Comparison of ENCODE assay signal across 1 cellular context in the genomic region with DNA sequence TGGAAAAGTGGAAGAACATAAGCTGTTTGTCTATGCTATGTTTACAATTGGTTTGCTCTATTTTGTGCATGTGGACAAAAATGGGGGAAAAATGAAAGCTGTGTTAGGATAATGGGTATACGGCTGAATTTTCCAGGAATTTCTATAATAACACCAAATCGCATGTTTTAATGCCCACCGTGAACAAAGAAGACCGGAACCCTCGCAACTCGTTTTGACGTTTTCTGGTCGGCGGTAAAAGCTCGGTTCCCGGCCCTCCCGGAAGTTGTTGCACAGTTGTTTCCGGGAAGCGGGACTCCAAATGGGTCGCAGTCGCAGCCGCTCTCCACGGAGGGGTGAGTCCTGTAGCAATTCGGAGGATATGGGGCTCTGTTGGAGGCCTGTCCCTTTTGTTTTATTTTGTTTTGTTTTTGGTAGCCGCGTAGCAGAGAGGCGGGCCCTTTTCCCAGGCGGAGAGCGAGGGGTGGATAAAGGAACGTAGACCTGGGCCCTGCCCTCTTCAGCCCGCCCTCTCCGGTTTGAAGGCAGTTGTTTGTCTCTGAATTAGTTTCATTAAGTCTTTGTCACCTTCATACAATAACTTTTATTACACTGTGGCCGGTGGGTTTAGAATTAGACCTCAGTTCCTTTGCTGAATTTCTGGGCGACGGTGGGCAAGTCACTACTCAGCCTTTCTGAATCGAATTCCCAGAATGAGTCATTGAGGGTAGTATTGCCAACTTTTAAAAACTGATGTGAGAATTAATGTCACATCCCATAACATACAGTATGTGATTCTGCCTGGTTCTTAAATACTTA.
A peak's percentile ranks its signal among the peaks of the same experiment; 100 is the strongest.
TF ChIP-seq lines count a peak whose summit lies in the region.

A gene with protein sequence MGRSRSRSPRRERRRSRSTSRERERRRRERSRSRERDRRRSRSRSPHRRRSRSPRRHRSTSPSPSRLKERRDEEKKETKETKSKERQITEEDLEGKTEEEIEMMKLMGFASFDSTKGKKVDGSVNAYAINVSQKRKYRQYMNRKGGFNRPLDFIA (plus strand): TSS at position 273 of the 798 bp plus-strand sequence. CDS start 29 bp downstream, at position 302.

TF ChIP-seq in HepG2, 621 proteins besides CTCF, POLR2A, EP300 and RAD21 (continued from another document and continues in another):
- TF ChIP-seq, protein P1, sequence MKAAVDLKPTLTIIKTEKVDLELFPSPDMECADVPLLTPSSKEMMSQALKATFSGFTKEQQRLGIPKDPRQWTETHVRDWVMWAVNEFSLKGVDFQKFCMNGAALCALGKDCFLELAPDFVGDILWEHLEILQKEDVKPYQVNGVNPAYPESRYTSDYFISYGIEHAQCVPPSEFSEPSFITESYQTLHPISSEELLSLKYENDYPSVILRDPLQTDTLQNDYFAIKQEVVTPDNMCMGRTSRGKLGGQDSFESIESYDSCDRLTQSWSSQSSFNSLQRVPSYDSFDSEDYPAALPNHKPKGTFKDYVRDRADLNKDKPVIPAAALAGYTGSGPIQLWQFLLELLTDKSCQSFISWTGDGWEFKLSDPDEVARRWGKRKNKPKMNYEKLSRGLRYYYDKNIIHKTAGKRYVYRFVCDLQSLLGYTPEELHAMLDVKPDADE (CRISPR knock-in tag; IDR thresholded peaks at IDR 0.05), result peak; percentile 89
- TF ChIP-seq, protein P2, sequence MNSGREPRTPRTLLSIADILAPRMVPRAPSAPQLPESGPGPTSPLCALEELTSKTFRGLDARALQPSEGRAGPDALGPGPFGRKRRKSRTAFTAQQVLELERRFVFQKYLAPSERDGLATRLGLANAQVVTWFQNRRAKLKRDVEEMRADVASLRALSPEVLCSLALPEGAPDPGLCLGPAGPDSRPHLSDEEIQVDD (CRISPR knock-in tag; IDR thresholded peaks at IDR 0.05; ENCODE audit: borderline replicate concordance), result no peak
- peak; percentile 91 for TF ChIP-seq BORCS8-MEF2B (CRISPR knock-in tag; IDR thresholded peaks at IDR 0.05)
- TF ChIP-seq, protein P3, sequence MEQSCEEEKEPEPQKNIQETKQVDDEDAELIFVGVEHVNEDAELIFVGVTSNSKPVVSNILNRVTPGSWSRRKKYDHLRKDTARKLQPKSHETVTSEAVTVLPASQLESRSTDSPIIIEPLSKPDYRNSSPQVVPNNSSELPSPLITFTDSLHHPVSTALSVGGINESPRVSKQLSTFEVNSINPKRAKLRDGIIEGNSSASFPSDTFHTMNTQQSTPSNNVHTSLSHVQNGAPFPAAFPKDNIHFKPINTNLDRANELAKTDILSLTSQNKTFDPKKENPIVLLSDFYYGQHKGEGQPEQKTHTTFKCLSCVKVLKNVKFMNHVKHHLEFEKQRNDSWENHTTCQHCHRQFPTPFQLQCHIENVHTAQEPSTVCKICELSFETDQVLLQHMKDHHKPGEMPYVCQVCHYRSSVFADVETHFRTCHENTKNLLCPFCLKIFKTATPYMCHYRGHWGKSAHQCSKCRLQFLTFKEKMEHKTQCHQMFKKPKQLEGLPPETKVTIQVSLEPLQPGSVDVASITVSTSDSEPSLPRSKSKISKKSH (CRISPR knock-in tag; IDR thresholded peaks at IDR 0.05; ENCODE audit: borderline replicate concordance), result peak; percentile 90
- TF ChIP-seq, protein P4, sequence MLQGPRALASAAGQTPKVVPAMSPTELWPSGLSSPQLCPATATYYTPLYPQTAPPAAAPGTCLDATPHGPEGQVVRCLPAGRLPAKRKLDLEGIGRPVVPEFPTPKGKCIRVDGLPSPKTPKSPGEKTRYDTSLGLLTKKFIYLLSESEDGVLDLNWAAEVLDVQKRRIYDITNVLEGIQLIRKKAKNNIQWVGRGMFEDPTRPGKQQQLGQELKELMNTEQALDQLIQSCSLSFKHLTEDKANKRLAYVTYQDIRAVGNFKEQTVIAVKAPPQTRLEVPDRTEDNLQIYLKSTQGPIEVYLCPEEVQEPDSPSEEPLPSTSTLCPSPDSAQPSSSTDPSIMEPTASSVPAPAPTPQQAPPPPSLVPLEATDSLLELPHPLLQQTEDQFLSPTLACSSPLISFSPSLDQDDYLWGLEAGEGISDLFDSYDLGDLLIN (CRISPR knock-in tag; IDR thresholded peaks at IDR 0.05; ENCODE audit: borderline replicate concordance), result peak; percentile 67; the same call in 1 of the 2 replicates
- TF ChIP-seq RFXAP (CRISPR knock-in tag; IDR thresholded peaks at IDR 0.05; ENCODE audit: borderline replicate concordance), result peak; percentile 94
- peak; percentile 77 for TF ChIP-seq RXRA (CRISPR knock-in tag; IDR thresholded peaks at IDR 0.05)
- no peak for TF ChIP-seq ZFP62 (CRISPR knock-in tag; IDR thresholded peaks at IDR 0.05)
- peak; percentile 96 for TF ChIP-seq CCDC6 (CRISPR knock-in tag; IDR thresholded peaks at IDR 0.05)
- no peak for TF ChIP-seq TBX3 (IDR thresholded peaks at IDR 0.05; ENCODE audit: borderline replicate concordance)
- TF ChIP-seq, protein P5, sequence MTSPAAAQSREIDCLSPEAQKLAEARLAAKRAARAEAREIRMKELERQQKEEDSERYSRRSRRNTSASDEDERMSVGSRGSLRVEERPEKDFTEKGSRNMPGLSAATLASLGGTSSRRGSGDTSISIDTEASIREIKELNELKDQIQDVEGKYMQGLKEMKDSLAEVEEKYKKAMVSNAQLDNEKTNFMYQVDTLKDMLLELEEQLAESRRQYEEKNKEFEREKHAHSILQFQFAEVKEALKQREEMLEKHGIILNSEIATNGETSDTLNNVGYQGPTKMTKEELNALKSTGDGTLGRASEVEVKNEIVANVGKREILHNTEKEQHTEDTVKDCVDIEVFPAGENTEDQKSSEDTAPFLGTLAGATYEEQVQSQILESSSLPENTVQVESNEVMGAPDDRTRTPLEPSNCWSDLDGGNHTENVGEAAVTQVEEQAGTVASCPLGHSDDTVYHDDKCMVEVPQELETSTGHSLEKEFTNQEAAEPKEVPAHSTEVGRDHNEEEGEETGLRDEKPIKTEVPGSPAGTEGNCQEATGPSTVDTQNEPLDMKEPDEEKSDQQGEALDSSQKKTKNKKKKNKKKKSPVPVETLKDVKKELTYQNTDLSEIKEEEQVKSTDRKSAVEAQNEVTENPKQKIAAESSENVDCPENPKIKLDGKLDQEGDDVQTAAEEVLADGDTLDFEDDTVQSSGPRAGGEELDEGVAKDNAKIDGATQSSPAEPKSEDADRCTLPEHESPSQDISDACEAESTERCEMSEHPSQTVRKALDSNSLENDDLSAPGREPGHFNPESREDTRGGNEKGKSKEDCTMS (CRISPR knock-in tag; conservative IDR thresholded peaks at IDR 0.05), result peak; percentile 92
- no peak for TF ChIP-seq ZNF672 (CRISPR knock-in tag; IDR thresholded peaks at IDR 0.05)
- TF ChIP-seq, protein P6, sequence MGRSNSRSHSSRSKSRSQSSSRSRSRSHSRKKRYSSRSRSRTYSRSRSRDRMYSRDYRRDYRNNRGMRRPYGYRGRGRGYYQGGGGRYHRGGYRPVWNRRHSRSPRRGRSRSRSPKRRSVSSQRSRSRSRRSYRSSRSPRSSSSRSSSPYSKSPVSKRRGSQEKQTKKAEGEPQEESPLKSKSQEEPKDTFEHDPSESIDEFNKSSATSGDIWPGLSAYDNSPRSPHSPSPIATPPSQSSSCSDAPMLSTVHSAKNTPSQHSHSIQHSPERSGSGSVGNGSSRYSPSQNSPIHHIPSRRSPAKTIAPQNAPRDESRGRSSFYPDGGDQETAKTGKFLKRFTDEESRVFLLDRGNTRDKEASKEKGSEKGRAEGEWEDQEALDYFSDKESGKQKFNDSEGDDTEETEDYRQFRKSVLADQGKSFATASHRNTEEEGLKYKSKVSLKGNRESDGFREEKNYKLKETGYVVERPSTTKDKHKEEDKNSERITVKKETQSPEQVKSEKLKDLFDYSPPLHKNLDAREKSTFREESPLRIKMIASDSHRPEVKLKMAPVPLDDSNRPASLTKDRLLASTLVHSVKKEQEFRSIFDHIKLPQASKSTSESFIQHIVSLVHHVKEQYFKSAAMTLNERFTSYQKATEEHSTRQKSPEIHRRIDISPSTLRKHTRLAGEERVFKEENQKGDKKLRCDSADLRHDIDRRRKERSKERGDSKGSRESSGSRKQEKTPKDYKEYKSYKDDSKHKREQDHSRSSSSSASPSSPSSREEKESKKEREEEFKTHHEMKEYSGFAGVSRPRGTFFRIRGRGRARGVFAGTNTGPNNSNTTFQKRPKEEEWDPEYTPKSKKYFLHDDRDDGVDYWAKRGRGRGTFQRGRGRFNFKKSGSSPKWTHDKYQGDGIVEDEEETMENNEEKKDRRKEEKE (IDR thresholded peaks at IDR 0.05), result no peak
- TF ChIP-seq, protein P7, sequence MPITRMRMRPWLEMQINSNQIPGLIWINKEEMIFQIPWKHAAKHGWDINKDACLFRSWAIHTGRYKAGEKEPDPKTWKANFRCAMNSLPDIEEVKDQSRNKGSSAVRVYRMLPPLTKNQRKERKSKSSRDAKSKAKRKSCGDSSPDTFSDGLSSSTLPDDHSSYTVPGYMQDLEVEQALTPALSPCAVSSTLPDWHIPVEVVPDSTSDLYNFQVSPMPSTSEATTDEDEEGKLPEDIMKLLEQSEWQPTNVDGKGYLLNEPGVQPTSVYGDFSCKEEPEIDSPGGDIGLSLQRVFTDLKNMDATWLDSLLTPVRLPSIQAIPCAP (CRISPR knock-in tag; IDR thresholded peaks at IDR 0.05; ENCODE audit: low read depth), result no peak
- peak; percentile 84 for TF ChIP-seq SRY (CRISPR knock-in tag; IDR thresholded peaks at IDR 0.05)
- TF ChIP-seq, protein P8, sequence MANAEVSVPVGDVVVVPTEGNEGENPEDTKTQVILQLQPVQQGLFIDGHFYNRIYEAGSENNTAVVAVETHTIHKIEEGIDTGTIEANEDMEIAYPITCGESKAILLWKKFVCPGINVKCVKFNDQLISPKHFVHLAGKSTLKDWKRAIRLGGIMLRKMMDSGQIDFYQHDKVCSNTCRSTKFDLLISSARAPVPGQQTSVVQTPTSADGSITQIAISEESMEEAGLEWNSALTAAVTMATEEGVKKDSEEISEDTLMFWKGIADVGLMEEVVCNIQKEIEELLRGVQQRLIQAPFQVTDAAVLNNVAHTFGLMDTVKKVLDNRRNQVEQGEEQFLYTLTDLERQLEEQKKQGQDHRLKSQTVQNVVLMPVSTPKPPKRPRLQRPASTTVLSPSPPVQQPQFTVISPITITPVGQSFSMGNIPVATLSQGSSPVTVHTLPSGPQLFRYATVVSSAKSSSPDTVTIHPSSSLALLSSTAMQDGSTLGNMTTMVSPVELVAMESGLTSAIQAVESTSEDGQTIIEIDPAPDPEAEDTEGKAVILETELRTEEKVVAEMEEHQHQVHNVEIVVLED (CRISPR knock-in tag; IDR thresholded peaks at IDR 0.05; ENCODE audit: borderline replicate concordance), result peak; percentile 67; the same call in 1 of the 2 replicates
- no peak for TF ChIP-seq MATR3 (CRISPR knock-in tag; IDR thresholded peaks at IDR 0.05)
- peak; percentile 82; the same call in 1 of the 2 replicates for TF ChIP-seq ZFAT (CRISPR knock-in tag; conservative IDR thresholded peaks at IDR 0.05)
- TF ChIP-seq DNMT3B (CRISPR knock-in tag; conservative IDR thresholded peaks at IDR 0.05), result peak; percentile 99; the same call in 1 of the 2 replicates
- TF ChIP-seq HHEX (CRISPR knock-in tag; IDR thresholded peaks at IDR 0.05), result no peak
- peak; percentile 95 for TF ChIP-seq ZNF335 (CRISPR knock-in tag; IDR thresholded peaks at IDR 0.05)
- peak; percentile 56; the same call in 1 of the 2 replicates for TF ChIP-seq ZNF562 (CRISPR knock-in tag; IDR thresholded peaks at IDR 0.05; ENCODE audit: borderline replicate concordance)
- TF ChIP-seq, protein P9, sequence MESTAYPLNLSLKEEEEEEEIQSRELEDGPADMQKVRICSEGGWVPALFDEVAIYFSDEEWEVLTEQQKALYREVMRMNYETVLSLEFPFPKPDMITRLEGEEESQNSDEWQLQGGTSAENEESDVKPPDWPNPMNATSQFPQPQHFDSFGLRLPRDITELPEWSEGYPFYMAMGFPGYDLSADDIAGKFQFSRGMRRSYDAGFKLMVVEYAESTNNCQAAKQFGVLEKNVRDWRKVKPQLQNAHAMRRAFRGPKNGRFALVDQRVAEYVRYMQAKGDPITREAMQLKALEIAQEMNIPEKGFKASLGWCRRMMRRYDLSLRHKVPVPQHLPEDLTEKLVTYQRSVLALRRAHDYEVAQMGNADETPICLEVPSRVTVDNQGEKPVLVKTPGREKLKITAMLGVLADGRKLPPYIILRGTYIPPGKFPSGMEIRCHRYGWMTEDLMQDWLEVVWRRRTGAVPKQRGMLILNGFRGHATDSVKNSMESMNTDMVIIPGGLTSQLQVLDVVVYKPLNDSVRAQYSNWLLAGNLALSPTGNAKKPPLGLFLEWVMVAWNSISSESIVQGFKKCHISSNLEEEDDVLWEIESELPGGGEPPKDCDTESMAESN (CRISPR knock-in tag; conservative IDR thresholded peaks at IDR 0.05), result peak; percentile 82; the same call in 1 of the 2 replicates
- peak; percentile 96 for TF ChIP-seq HOXA5 (CRISPR knock-in tag; IDR thresholded peaks at IDR 0.05)
- peak; percentile 43; the same call in 1 of the 2 replicates for TF ChIP-seq ZNF652 (CRISPR knock-in tag; IDR thresholded peaks at IDR 0.05; ENCODE audit: borderline replicate concordance, low read depth)
- no peak for TF ChIP-seq NBN (conservative IDR thresholded peaks at IDR 0.05)
- no peak for TF ChIP-seq ZNF17 (CRISPR knock-in tag; IDR thresholded peaks at IDR 0.05)
- TF ChIP-seq ESRRA (CRISPR knock-in tag; IDR thresholded peaks at IDR 0.05; ENCODE audit: low read depth), result no peak
- TF ChIP-seq, protein P10, sequence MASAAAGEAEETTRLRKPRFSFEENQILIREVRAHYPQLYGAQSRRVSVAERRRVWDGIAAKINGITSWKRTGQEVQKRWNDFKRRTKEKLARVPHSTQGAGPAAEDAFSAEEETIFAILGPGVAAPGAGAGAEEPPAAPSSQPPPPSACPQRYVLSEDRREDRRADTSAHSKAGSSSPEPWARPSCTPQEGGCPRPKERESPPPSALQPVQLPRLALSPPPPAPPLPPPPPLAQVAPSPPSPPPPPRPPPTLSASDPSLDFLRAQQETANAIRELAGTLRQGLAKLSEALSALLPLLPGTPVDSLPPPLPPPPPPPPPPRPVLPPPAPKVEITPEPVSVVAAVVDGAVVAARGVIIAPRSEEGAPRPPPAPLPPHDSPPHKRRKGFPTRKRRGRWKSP (CRISPR knock-in tag; IDR thresholded peaks at IDR 0.05), result peak; percentile 55; the same call in 1 of the 2 replicates
- TF ChIP-seq ZFP36L2 (CRISPR knock-in tag; IDR thresholded peaks at IDR 0.05), result no peak
- TF ChIP-seq, protein P11, sequence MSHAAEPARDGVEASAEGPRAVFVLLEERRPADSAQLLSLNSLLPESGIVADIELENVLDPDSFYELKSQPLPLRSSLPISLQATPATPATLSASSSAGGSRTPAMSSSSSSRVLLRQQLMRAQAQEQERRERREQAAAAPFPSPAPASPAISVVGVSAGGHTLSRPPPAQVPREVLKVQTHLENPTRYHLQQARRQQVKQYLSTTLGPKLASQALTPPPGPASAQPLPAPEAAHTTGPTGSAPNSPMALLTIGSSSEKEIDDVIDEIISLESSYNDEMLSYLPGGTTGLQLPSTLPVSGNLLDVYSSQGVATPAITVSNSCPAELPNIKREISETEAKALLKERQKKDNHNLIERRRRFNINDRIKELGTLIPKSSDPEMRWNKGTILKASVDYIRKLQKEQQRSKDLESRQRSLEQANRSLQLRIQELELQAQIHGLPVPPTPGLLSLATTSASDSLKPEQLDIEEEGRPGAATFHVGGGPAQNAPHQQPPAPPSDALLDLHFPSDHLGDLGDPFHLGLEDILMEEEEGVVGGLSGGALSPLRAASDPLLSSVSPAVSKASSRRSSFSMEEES (CRISPR knock-in tag; IDR thresholded peaks at IDR 0.05), result peak; percentile 89
